22 cellular contexts compared by ENCODE assay signal in the genomic region with DNA sequence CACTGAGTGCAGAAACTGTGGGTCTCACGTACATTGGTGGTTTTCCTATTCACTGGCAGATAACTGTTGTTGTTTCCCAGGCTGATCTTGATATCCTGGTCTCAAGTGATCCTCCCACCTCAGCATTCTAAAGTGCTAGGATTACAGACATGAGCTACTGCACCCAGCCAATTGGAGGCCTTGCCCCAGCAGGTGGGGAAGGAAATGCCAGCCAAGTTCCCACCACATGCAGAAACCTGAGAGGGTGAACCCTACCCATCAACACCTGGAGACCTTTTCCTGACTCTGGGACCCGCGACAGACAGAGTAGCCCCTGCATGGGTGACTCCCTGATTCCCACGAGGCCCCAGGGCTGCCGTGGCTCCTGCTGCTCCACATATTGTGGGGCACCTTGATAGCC.
"Had no signal": no experiment of that assay in that cellular context is flagged by ENCODE, and none has a peak within 500 bp of the region (broad histone marks: within the 10 kb centered on the region; RNA-seq: fewer than 3 reads in every experiment).

No MANE protein-coding gene starts in this region.

- H3K27me3 ChIP-seq: gastrocnemius medialis, transverse colon had no signal

- H3K36me3 ChIP-seq: gastrocnemius medialis, heart right ventricle, spleen, stomach, thoracic aorta, transverse colon had no signal

- ATAC-seq: esophagus mucosa; gastrocnemius medialis; heart right ventricle; left lobe of liver; natural killer cell; sciatic nerve; stimulated activated memory B cell treated with anti-CD40 and anti-IgM and Interleukin-4, amounts not matched to agents 10 μg/mL and 1 μg/mL and 100 μg/mL, for 72 hours had no signal

- H3K4me3 ChIP-seq: dorsolateral prefrontal cortex, gastrocnemius medialis, heart right ventricle, spleen, stomach, thoracic aorta, transverse colon had no signal

- H3K4me1 ChIP-seq: gastrocnemius medialis, heart right ventricle, spleen, stomach, transverse colon had no signal

- H3K9me3 ChIP-seq: gastrocnemius medialis, spleen, stomach, thoracic aorta, transverse colon had no signal

- DNase-seq: cortex of kidney; dorsolateral prefrontal cortex; effector CD8-positive, alpha-beta T cell; gastrocnemius medialis; heart right ventricle; hypothalamus; kidney glomerular epithelial cell; mammary epithelial cell; natural killer cell; posterior cingulate gyrus; spleen; stimulated activated CD4-positive, alpha-beta T cell treated with anti-CD3 and anti-CD28 coated beads, Interleukin-15, amount 100 ng/mL, for 24 hours; stimulated activated CD4-positive, alpha-beta T cell treated with anti-CD3 and anti-CD28 coated beads, Interleukin-1b, Interleukin-23, amount 100 ng/mL, for 48 hours; stimulated activated CD4-positive, alpha-beta T cell treated with anti-CD3 and anti-CD28 coated beads, Interleukin-4, amount 100 ng/mL, for 24 hours; stomach; substantia nigra; transverse colon had no signal

- H3K27ac ChIP-seq: dorsolateral prefrontal cortex, gastrocnemius medialis, heart right ventricle, spleen, stomach, thoracic aorta, transverse colon had no signal
